ENCODE assay signal across 15 cellular contexts in genomic region chr5:96952118-96952750, GRCh38. TPM values are rescaled to one million over a fixed set of nuclear protein-coding genes. Genes with fewer than 3 reads are reported as not detected.
A peak's percentile ranks its signal among the peaks of the same experiment; 100 is the strongest.
DNase-seq lines count a peak whose midpoint lies in the region; ATAC-seq, FAIRE-seq and TF ChIP-seq lines count a peak whose summit lies in the region.
"Had no signal": no experiment of that assay in that cellular context is flagged by ENCODE, and none has a peak within 500 bp of the region (broad histone marks: within the 10 kb centered on the region; RNA-seq: fewer than 3 reads in every experiment).

No MANE protein-coding gene starts in this region.

- no peak overlapping the region for H2AK5ac ChIP-seq in trophoblast cell (ENCODE audit: low read length)

- peaks cover 13% of the 10 kb centered on the region for H3K36me3 Mint-ChIP-seq in WTC11
- H3K36me3 Mint-ChIP-seq in stimulated activated memory B cell treated with anti-CD40 and anti-IgM and Interleukin-4, amounts not matched to agents 10 μg/mL and 1 μg/mL and 100 μg/mL, for 72 hours = peaks cover 23% of the 10 kb centered on the region

- 44 to 64% methylated on average over 2 to 3 of the region's 3 CpGs for WGBS in gastroesophageal sphincter (ENCODE audit: low coverage in 1 of 2), 2 donors
- WGBS in trophoblast cell (ENCODE audit: extremely low coverage, insufficient coverage, insufficient read length) = no CpG with 5 or more reads among the region's 3 CpGs

- H3K27me3 Mint-ChIP-seq in WTC11 (ENCODE audit: low read depth) = no peaks in the 10 kb centered on the region; the same call in 1 of the 2 replicates
- no peaks in the 10 kb centered on the region for H3K27me3 Mint-ChIP-seq in stimulated activated memory B cell treated with anti-CD40 and anti-IgM and Interleukin-4, amounts not matched to agents 10 μg/mL and 1 μg/mL and 100 μg/mL, for 72 hours

- H3K4me2 ChIP-seq in trophoblast cell (ENCODE audit: low read length) = no peak overlapping the region

- no peaks in the 10 kb centered on the region for H3K79me2 ChIP-seq in trophoblast cell (ENCODE audit: control insufficient read depth, insufficient read depth, low read length, poor library complexity)

- POLR2A ChIA-PET in WTC11 (lab: Charles Lee) = no interaction called here

- H3K4me1 ChIP-seq in gastroesophageal sphincter = peaks cover 0 to 30% (median 9%) of the 10 kb centered on the region in 3 donors
- H3K4me1 ChIP-seq in trophoblast cell (ENCODE audit: control insufficient read depth in 1 of 2, insufficient read depth in 2 of 2, low read length in 2 of 2) = peaks cover 2 to 3% of the 10 kb centered on the region in 2 experiments
- H3K4me1 ChIP-seq in colonic mucosa = no peaks in the 10 kb centered on the region

- no peak overlapping the region for H2BK5ac ChIP-seq in trophoblast cell (ENCODE audit: low read depth, low read length, poor library complexity)

- ATAC-seq in WTC11 = no peak
- peak; percentile 43 for ATAC-seq in gastroesophageal sphincter
- no peak for ATAC-seq in stimulated activated memory B cell treated with anti-CD40 and anti-IgM and Interleukin-4, amounts not matched to agents 10 μg/mL and 1 μg/mL and 100 μg/mL, for 72 hours
- ATAC-seq in GM21723 (IDR thresholded peaks at IDR 0.05; ENCODE audit: unreplicated experiment) = no peak
- ATAC-seq: HCT116 had no signal

- TF ChIP-seq POLR2A in gastroesophageal sphincter (IDR thresholded peaks at IDR 0.05) = no peak

- H3K4me1 Mint-ChIP-seq in WTC11 = peaks cover 19% of the 10 kb centered on the region
- peaks cover 54% of the 10 kb centered on the region for H3K4me1 Mint-ChIP-seq in stimulated activated memory B cell treated with anti-CD40 and anti-IgM and Interleukin-4, amounts not matched to agents 10 μg/mL and 1 μg/mL and 100 μg/mL, for 72 hours

- no peak overlapping the region for H3K4me3 ChIP-seq in gastroesophageal sphincter
- no peak overlapping the region for H3K4me3 ChIP-seq in trophoblast cell (ENCODE audit: low read depth, low read length)
- H3K4me3 ChIP-seq in colonic mucosa = no peak overlapping the region
- H3K4me3 ChIP-seq: mucosa of descending colon had no signal

- no peak overlapping the region for H4K8ac ChIP-seq in trophoblast cell (ENCODE audit: low read depth, low read length)

- H4K91ac ChIP-seq in trophoblast cell (ENCODE audit: low read depth, low read length) = no peak overlapping the region

- H3K27me3 ChIP-seq in gastroesophageal sphincter = no peaks in the 10 kb centered on the region
- no peaks in the 10 kb centered on the region for H3K27me3 ChIP-seq in trophoblast cell (ENCODE audit: insufficient read depth, low read length)
- H3K27me3 ChIP-seq in colonic mucosa = no peaks in the 10 kb centered on the region

- peaks cover 15% of the 10 kb centered on the region for H3K9me3 Mint-ChIP-seq in WTC11
- no peaks in the 10 kb centered on the region for H3K9me3 Mint-ChIP-seq in stimulated activated memory B cell treated with anti-CD40 and anti-IgM and Interleukin-4, amounts not matched to agents 10 μg/mL and 1 μg/mL and 100 μg/mL, for 72 hours

- peak; percentile 4 for FAIRE-seq in GM19239 (lab: Jason Lieb, UNC)

- H3K23ac ChIP-seq in trophoblast cell (ENCODE audit: low read length) = no peak overlapping the region

- H3K9me3 ChIP-seq in gastroesophageal sphincter (no peaks in the 10 kb centered on the region), trophoblast cell (ENCODE audit: insufficient read depth, low read depth, low read length) (peaks cover 2% of the 10 kb centered on the region), colonic mucosa (no peaks in the 10 kb centered on the region)
- H3K9me3 ChIP-seq: mucosa of descending colon had no signal

- intact Hi-C loops in colonic mucosa (cut with DNase I) = no loop called here

- no peak overlapping the region for H3K4ac ChIP-seq in trophoblast cell (ENCODE audit: low read depth, low read length)

- H3K14ac ChIP-seq in trophoblast cell (ENCODE audit: low read length) = no peak overlapping the region

- no peak overlapping the region for H3K18ac ChIP-seq in trophoblast cell (ENCODE audit: low read length)

- H3K4me3 Mint-ChIP-seq in WTC11 = no peak overlapping the region
- no peak overlapping the region for H3K4me3 Mint-ChIP-seq in stimulated activated memory B cell treated with anti-CD40 and anti-IgM and Interleukin-4, amounts not matched to agents 10 μg/mL and 1 μg/mL and 100 μg/mL, for 72 hours
- H3K4me3 Mint-ChIP-seq: CD14-positive monocyte had no signal

- no peak overlapping the region for H4K12ac ChIP-seq in trophoblast cell (ENCODE audit: low read depth, low read length)

- H2BK120ac ChIP-seq in trophoblast cell (ENCODE audit: insufficient read depth, low read length, poor library complexity) = no peak overlapping the region

- H3K36me3 ChIP-seq in gastroesophageal sphincter (no peaks in the 10 kb centered on the region), trophoblast cell (ENCODE audit: control insufficient read depth in 1 of 2, insufficient read depth in 2 of 2, low read length in 2 of 2) (no peaks in the 10 kb centered on the region), colonic mucosa (no peaks in the 10 kb centered on the region)

- H3K9ac ChIP-seq in trophoblast cell (ENCODE audit: low read length) = no peak overlapping the region
- no peak overlapping the region for H3K9ac ChIP-seq in colonic mucosa (ENCODE audit: low read depth in 2 of 2, low read length in 2 of 2)

- H3K27ac ChIP-seq in gastroesophageal sphincter = peak overlapping the region; percentile 34 to 88 (median 68)
- H3K27ac ChIP-seq in trophoblast cell (ENCODE audit: low read depth, low read length) = no peak overlapping the region
- H3K27ac ChIP-seq in colonic mucosa = no peak overlapping the region

- peak overlapping the region; percentile 6; the same call in 1 of the 2 replicates for H3K27ac Mint-ChIP-seq in WTC11
- H3K27ac Mint-ChIP-seq in stimulated activated memory B cell treated with anti-CD40 and anti-IgM and Interleukin-4, amounts not matched to agents 10 μg/mL and 1 μg/mL and 100 μg/mL, for 72 hours = no peak overlapping the region

- no peak overlapping the region for H2BK12ac ChIP-seq in trophoblast cell (ENCODE audit: low read length)

- CTCF ChIA-PET in WTC11 (lab: Charles Lee) = interaction anchor here (1.0 to 1.7 kb wide), 2 partner anchors 11 to 200 kb away, joined by 3 read pairs; no protein-coding TSS in a partner anchor

- H3K79me1 ChIP-seq in trophoblast cell (ENCODE audit: low read length) = no peaks in the 10 kb centered on the region

- no peak for TF ChIP-seq EP300 in gastroesophageal sphincter (IDR thresholded peaks at IDR 0.05)

- DNase-seq in GM19239 (ENCODE audit: insufficient read length, low spot score) = no peak
- DNase-seq in WTC11 (ENCODE audit: low spot score) = no peak
- peak; percentile 34 to 69 for DNase-seq in trophoblast cell
- DNase-seq in colonic mucosa = no peak
- DNase-seq in SHP77 treated with DMSO at 0.1 percent for 48 hours (lab: John Stamatoyannopoulos, UW) = no peak
- DNase-seq: activated gamma-delta T cell; cerebellar nuclear complex; stimulated activated CD4-positive, alpha-beta T cell treated with anti-CD3 and anti-CD28 coated beads, Interleukin-4, amount 100 ng/mL, for 4 hours; stimulated activated naive CD4-positive, alpha-beta T cell treated with Interleukin-2 at 50 U/mL for 16 hours had no signal

- no peak for TF ChIP-seq CTCF in WTC11 (IDR thresholded peaks at IDR 0.05)
- no peak for TF ChIP-seq CTCF in gastroesophageal sphincter (IDR thresholded peaks at IDR 0.05)
- TF ChIP-seq CTCF in colonic mucosa (IDR thresholded peaks at IDR 0.05) = no peak

- no peak overlapping the region for H2AFZ ChIP-seq in trophoblast cell (ENCODE audit: insufficient read depth, low read length, poor library complexity)

TF ChIP-seq in WTC11, 78 proteins besides CTCF, POLR2A, EP300 and RAD21 (continues in another document):
- no peak for TF ChIP-seq FOXK1 (CRISPR knock-in tag; IDR thresholded peaks at IDR 0.05)
- TF ChIP-seq ZNF317 (CRISPR knock-in tag; IDR thresholded peaks at IDR 0.05; ENCODE audit: borderline replicate concordance, low read depth) = no peak
- no peak for TF ChIP-seq CREB1 (CRISPR knock-in tag; IDR thresholded peaks at IDR 0.05)
- TF ChIP-seq AR (CRISPR knock-in tag; IDR thresholded peaks at IDR 0.05) = no peak
- no peak for TF ChIP-seq ELF4 (CRISPR knock-in tag; IDR thresholded peaks at IDR 0.05; ENCODE audit: low read depth)

RNA-seq across cellular contexts. Expression of gene LNPEP, which starts 16.4 kb away (rescaled TPM):
- total RNA-seq in WTC11 (2021) (4.7 to 6.4 TPM (median 5.2 TPM) in 3 replicates), gastroesophageal sphincter (100 to 1,000 TPM in 1 of 4 donors, 10 to 100 TPM in 3; 64.8 to 111 (median 80.5) TPM), colonic mucosa (10 to 100 TPM; 23.7 to 34.9 TPM)
- 4.7 TPM in 2 replicates for polyA plus RNA-seq in trophoblast cell (2013)

Comparison
In these comparisons a context has a peak if more than half of its experiments do, and no peak if none do; other contexts are left out.
1. DNase-seq: peak in trophoblast cell (2 of 2); none in GM19239 (single experiment), WTC11 (single experiment), colonic mucosa (single experiment) and SHP77 treated with DMSO at 0.1 percent for 48 hours (single experiment).
2. H3K27ac ChIP-seq: peak in gastroesophageal sphincter (4 of 4); none in trophoblast cell (single experiment) and colonic mucosa (single experiment).